1 cellular context compared by ENCODE assay signal in genomic region chr11:79342686-79343085, GRCh38.
TF ChIP-seq lines count a peak whose summit lies in the region.

No MANE protein-coding gene starts in this region.

TF ChIP-seq in WTC11, 78 proteins besides CTCF, POLR2A, EP300 and RAD21 (continued from another document):
- no peak for TF ChIP-seq ZBTB21 (CRISPR knock-in tag; IDR thresholded peaks at IDR 0.05; ENCODE audit: borderline replicate concordance)
